ENCODE assay signal across 1 cellular context in the genomic region with DNA sequence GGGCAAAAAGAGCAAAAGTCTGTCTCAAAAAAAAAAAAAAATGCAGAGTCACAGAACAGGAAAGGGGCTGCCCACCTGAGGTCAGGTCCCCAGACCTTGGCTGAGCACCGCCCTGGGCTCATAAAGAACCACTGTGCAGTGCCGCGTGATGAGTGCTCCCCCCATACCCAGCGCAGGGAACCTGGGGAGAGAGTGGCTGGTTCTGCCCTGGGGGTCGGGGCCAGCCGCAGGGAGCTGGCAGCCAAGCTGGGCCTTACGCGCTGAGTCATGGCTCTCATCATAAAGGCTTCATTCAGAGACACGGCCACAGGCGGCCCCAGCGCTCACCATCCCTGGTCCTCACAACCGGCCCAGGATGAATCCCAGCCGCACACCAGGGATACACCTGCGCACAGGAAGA.
A peak's percentile ranks its signal among the peaks of the same experiment; 100 is the strongest.
TF ChIP-seq lines count a peak whose summit lies in the region.

No MANE protein-coding gene starts in this region.

TF ChIP-seq in HepG2, 621 proteins besides CTCF, POLR2A, EP300 and RAD21 (continued from another document and continues in another):
- TF ChIP-seq, protein P1, sequence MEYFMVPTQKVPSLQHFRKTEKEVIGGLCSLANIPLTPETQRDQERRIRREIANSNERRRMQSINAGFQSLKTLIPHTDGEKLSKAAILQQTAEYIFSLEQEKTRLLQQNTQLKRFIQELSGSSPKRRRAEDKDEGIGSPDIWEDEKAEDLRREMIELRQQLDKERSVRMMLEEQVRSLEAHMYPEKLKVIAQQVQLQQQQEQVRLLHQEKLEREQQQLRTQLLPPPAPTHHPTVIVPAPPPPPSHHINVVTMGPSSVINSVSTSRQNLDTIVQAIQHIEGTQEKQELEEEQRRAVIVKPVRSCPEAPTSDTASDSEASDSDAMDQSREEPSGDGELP (IDR thresholded peaks at IDR 0.05; ENCODE audit: borderline replicate concordance, low read depth) = no peak
- TF ChIP-seq ZNF451 (CRISPR knock-in tag; IDR thresholded peaks at IDR 0.05) (no peak), HDAC6 (IDR thresholded peaks at IDR 0.05; ENCODE audit: low read depth, low read length) (no peak), PRDM15 (CRISPR knock-in tag; IDR thresholded peaks at IDR 0.05) (no peak), HIVEP1 (CRISPR knock-in tag; IDR thresholded peaks at IDR 0.05) (no peak), KLF13 (CRISPR knock-in tag; IDR thresholded peaks at IDR 0.05) (no peak), SMAD9 (CRISPR knock-in tag; IDR thresholded peaks at IDR 0.05) (no peak), ZBTB38 (CRISPR knock-in tag; IDR thresholded peaks at IDR 0.05) (peak; percentile 97), FOXO4 (CRISPR knock-in tag; conservative IDR thresholded peaks at IDR 0.05) (no peak), ZNF605 (CRISPR knock-in tag; IDR thresholded peaks at IDR 0.05) (no peak), ZNF788 (CRISPR knock-in tag; IDR thresholded peaks at IDR 0.05; ENCODE audit: borderline replicate concordance) (peak; percentile 36; the same call in 1 of the 2 replicates), RXRA (CRISPR knock-in tag; IDR thresholded peaks at IDR 0.05) (peak; percentile 64; the same call in 1 of the 2 replicates), ZNF296 (CRISPR knock-in tag; conservative IDR thresholded peaks at IDR 0.05) (no peak), YEATS4 (CRISPR knock-in tag; IDR thresholded peaks at IDR 0.05; ENCODE audit: borderline replicate concordance) (no peak), FOXP1 (IDR thresholded peaks at IDR 0.05) (no peak), FOXP1 (CRISPR knock-in tag; IDR thresholded peaks at IDR 0.05) (no peak), MTA1 (CRISPR knock-in tag; IDR thresholded peaks at IDR 0.05; ENCODE audit: borderline replicate concordance) (peak; percentile 55; the same call in 1 of the 2 replicates), ZNF768 (CRISPR knock-in tag; IDR thresholded peaks at IDR 0.05) (no peak), ARID5B (CRISPR knock-in tag; IDR thresholded peaks at IDR 0.05) (peak; percentile 21; the same call in 1 of the 2 replicates), NR0B2 (CRISPR knock-in tag; IDR thresholded peaks at IDR 0.05) (no peak), JUN (CRISPR knock-in tag; IDR thresholded peaks at IDR 0.05) (no peak), ZNF878 (CRISPR knock-in tag; IDR thresholded peaks at IDR 0.05) (no peak), MLXIP (CRISPR knock-in tag; IDR thresholded peaks at IDR 0.05; ENCODE audit: borderline replicate concordance) (no peak), KLF6 (CRISPR knock-in tag; IDR thresholded peaks at IDR 0.05) (no peak), GATAD1 (CRISPR knock-in tag; IDR thresholded peaks at IDR 0.05) (no peak), TP53 (CRISPR knock-in tag; conservative IDR thresholded peaks at IDR 0.05) (no peak), SP4 (CRISPR knock-in tag; IDR thresholded peaks at IDR 0.05) (no peak), SOX13 (IDR thresholded peaks at IDR 0.05) (no peak), SOX13 (CRISPR knock-in tag; conservative IDR thresholded peaks at IDR 0.05 in 1 of 2, IDR thresholded peaks at IDR 0.05 in 1 of 2) (0 out of 4 replicates have a peak, but pooled peaks of 1 of the 2 experiments have one; percentile 30), ARNT (IDR thresholded peaks at IDR 0.05) (no peak), THAP11 (CRISPR knock-in tag; IDR thresholded peaks at IDR 0.05) (no peak), RXRB (CRISPR knock-in tag; IDR thresholded peaks at IDR 0.05; ENCODE audit: borderline replicate concordance) (no peak; the same call in 1 of the 2 replicates), NR2F6 (IDR thresholded peaks at IDR 0.05) (no peak), NR2F6 (CRISPR knock-in tag; IDR thresholded peaks at IDR 0.05) (peak; percentile 54; the same call in 1 of the 2 replicates), KLF9 (CRISPR knock-in tag; IDR thresholded peaks at IDR 0.05; ENCODE audit: low read depth) (no peak), MED1 (CRISPR knock-in tag; IDR thresholded peaks at IDR 0.05) (no peak)
- TF ChIP-seq, protein P2, sequence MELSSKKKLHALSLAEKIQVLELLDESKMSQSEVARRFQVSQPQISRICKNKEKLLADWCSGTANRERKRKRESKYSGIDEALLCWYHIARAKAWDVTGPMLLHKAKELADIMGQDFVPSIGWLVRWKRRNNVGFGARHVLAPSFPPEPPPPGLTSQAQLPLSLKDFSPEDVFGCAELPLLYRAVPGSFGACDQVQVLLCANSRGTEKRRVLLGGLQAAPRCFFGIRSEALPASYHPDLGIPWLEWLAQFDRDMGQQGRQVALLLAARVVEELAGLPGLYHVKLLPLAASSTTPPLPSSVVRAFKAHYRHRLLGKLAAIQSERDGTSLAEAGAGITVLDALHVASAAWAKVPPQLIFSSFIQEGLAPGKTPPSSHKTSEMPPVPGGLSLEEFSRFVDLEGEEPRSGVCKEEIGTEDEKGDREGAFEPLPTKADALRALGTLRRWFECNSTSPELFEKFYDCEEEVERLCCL (CRISPR knock-in tag; IDR thresholded peaks at IDR 0.05; ENCODE audit: borderline replicate concordance) = no peak
- TF ChIP-seq, protein P3, sequence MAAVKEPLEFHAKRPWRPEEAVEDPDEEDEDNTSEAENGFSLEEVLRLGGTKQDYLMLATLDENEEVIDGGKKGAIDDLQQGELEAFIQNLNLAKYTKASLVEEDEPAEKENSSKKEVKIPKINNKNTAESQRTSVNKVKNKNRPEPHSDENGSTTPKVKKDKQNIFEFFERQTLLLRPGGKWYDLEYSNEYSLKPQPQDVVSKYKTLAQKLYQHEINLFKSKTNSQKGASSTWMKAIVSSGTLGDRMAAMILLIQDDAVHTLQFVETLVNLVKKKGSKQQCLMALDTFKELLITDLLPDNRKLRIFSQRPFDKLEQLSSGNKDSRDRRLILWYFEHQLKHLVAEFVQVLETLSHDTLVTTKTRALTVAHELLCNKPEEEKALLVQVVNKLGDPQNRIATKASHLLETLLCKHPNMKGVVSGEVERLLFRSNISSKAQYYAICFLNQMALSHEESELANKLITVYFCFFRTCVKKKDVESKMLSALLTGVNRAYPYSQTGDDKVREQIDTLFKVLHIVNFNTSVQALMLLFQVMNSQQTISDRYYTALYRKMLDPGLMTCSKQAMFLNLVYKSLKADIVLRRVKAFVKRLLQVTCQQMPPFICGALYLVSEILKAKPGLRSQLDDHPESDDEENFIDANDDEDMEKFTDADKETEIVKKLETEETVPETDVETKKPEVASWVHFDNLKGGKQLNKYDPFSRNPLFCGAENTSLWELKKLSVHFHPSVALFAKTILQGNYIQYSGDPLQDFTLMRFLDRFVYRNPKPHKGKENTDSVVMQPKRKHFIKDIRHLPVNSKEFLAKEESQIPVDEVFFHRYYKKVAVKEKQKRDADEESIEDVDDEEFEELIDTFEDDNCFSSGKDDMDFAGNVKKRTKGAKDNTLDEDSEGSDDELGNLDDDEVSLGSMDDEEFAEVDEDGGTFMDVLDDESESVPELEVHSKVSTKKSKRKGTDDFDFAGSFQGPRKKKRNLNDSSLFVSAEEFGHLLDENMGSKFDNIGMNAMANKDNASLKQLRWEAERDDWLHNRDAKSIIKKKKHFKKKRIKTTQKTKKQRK (IDR thresholded peaks at IDR 0.05; ENCODE audit: low read length) = no peak
- TF ChIP-seq, protein P4, sequence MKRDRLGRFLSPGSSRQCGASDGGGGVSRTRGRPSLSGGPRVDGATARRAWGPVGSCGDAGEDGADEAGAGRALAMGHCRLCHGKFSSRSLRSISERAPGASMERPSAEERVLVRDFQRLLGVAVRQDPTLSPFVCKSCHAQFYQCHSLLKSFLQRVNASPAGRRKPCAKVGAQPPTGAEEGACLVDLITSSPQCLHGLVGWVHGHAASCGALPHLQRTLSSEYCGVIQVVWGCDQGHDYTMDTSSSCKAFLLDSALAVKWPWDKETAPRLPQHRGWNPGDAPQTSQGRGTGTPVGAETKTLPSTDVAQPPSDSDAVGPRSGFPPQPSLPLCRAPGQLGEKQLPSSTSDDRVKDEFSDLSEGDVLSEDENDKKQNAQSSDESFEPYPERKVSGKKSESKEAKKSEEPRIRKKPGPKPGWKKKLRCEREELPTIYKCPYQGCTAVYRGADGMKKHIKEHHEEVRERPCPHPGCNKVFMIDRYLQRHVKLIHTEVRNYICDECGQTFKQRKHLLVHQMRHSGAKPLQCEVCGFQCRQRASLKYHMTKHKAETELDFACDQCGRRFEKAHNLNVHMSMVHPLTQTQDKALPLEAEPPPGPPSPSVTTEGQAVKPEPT (CRISPR knock-in tag; IDR thresholded peaks at IDR 0.05; ENCODE audit: low read depth) = no peak
